In genomic region chr12:116534341-116535121, GRCh38 we compare ENCODE assay signal across 8 cellular contexts. TPM values are rescaled to one million over a fixed set of nuclear protein-coding genes. Genes with fewer than 3 reads are reported as not detected.
DNase-seq lines count a peak whose midpoint lies in the region; ATAC-seq, FAIRE-seq and TF ChIP-seq lines count a peak whose summit lies in the region.

No MANE protein-coding gene starts in this region.

- H3K9me3 Mint-ChIP-seq in CD8-positive, alpha-beta memory T cell = no peaks in the 10 kb centered on the region
- H3K9me3 Mint-ChIP-seq in brain = peaks cover 0 to 3% (median 0%) of the 10 kb centered on the region in 5 experiments

- no peak for FAIRE-seq in HepG2 (lab: Jason Lieb, UNC)

- TF ChIP-seq CTCF in brain (conservative IDR thresholded peaks at IDR 0.05) (no peak), HepG2 (CRISPR knock-in tag; IDR thresholded peaks at IDR 0.05) (no peak), thoracic aorta (IDR thresholded peaks at IDR 0.05) (no peak)

- peaks cover 25 to 43% (median 35%) of the 10 kb centered on the region in 3 donors for H3K4me1 Mint-ChIP-seq in CD8-positive, alpha-beta memory T cell
- H3K4me1 Mint-ChIP-seq in brain = peaks cover 56% of the 10 kb centered on the region

- peak overlapping the region; percentile 19; the same call in 1 of the 2 replicates for H3K4me2 ChIP-seq in HepG2 (ENCODE audit: low read depth, low read length)

- H3K79me2 ChIP-seq in HepG2 (ENCODE audit: insufficient read depth, low read length) = no peaks in the 10 kb centered on the region

- POLR2A ChIA-PET in CD8-positive, alpha-beta memory T cell (lab: Charles Lee) = interaction anchor here (1.6 kb wide), 1 partner anchor 25 kb away, joined by 9 read pairs; the partner anchor contains the start of gene MAP1LC3B2
- POLR2A ChIA-PET in HepG2 (lab: Yijun Ruan, JAX) = no interaction called here

- WGBS in HepG2 (ENCODE audit: low lambda C conversion rate) = 15% methylated on average over 25 of the region's 27 CpGs

- no peak overlapping the region for H2AFZ ChIP-seq in HepG2 (ENCODE audit: low read length)

- BruUV-seq in HepG2 (replicated peaks; lab: Mats Ljungman, UMichigan) = no TSS peak

- no peak for TF ChIP-seq EP300 in HepG2 (IDR thresholded peaks at IDR 0.05; ENCODE audit: low read depth in 2 of 2, low read length in 2 of 2)
- TF ChIP-seq EP300 in HepG2 (CRISPR knock-in tag; IDR thresholded peaks at IDR 0.05; ENCODE audit: borderline replicate concordance) = no peak

- no peaks in the 10 kb centered on the region for H3K27me3 ChIP-seq in CD8-positive, alpha-beta memory T cell (ENCODE audit: insufficient read depth, low read length, poor library complexity, severe bottlenecking)
- no peaks in the 10 kb centered on the region for H3K27me3 ChIP-seq in MG63
- peaks cover 8 to 60% of the 10 kb centered on the region in 2 experiments; a peak in 4 of 5 replicates for H3K27me3 ChIP-seq in HepG2 (ENCODE audit: control insufficient read depth in 1 of 2, insufficient read depth in 2 of 2, low read length in 2 of 2)
- no peaks in the 10 kb centered on the region for H3K27me3 ChIP-seq in thoracic aorta (replicated peaks; ENCODE audit: insufficient read depth)

- H3K9me3 ChIP-seq in CD8-positive, alpha-beta memory T cell (ENCODE audit: low read length) = no peaks in the 10 kb centered on the region
- H3K9me3 ChIP-seq in MG63 (no peaks in the 10 kb centered on the region), HepG2 (ENCODE audit: low read length) (no peaks in the 10 kb centered on the region), thoracic aorta (no peaks in the 10 kb centered on the region)

- no peak overlapping the region for H3K27ac ChIP-seq in CD8-positive, alpha-beta memory T cell (ENCODE audit: low read depth, low read length)
- H3K27ac ChIP-seq in HepG2 (ENCODE audit: extremely low read length, insufficient read depth, low read length) (no peak overlapping the region), thoracic aorta (peak overlapping the region; percentile 6 to 31)

- no peak for TF ChIP-seq RAD21 in HepG2 (CRISPR knock-in tag; IDR thresholded peaks at IDR 0.05)

- no peaks in the 10 kb centered on the region for H3K36me3 Mint-ChIP-seq in CD8-positive, alpha-beta memory T cell
- H3K36me3 Mint-ChIP-seq in brain = peaks cover 3% of the 10 kb centered on the region

- no peak for DNase-seq in CD8-positive, alpha-beta memory T cell
- DNase-seq in MG63 = no peak
- no peak for DNase-seq in HepG2 (ENCODE audit: low spot score)
- no peak for DNase-seq in thoracic aorta (ENCODE audit: low spot score)
- DNase-seq in NCI-H146 (lab: John Stamatoyannopoulos, UW) = no peak

- peaks cover 11% of the 10 kb centered on the region for H3K4me1 ChIP-seq in CD8-positive, alpha-beta memory T cell (ENCODE audit: insufficient read depth, low read length)
- peaks cover 10% of the 10 kb centered on the region for H3K4me1 ChIP-seq in HepG2 (ENCODE audit: insufficient read depth, low read length)
- peaks cover 8 to 36% of the 10 kb centered on the region in 2 donors for H3K4me1 ChIP-seq in thoracic aorta (ENCODE audit: control insufficient read depth in 1 of 2, low read depth in 2 of 2)

- no peak for TF ChIP-seq POLR2A in HepG2 (IDR thresholded peaks at IDR 0.05; ENCODE audit: insufficient read depth in 1 of 2, low read depth in 2 of 2, low read length in 2 of 2)

- no peaks in the 10 kb centered on the region for H4K20me1 ChIP-seq in HepG2 (ENCODE audit: insufficient read depth, low read length)

- H3K4me3 ChIP-seq in CD8-positive, alpha-beta memory T cell (ENCODE audit: low read length) = peak overlapping the region; percentile 78
- H3K4me3 ChIP-seq in MG63 = peak overlapping the region; percentile 44
- no peak overlapping the region; a peak in 2 of 6 replicates for H3K4me3 ChIP-seq in HepG2 (replicated peaks in 1 of 3; ENCODE audit: insufficient read depth in 1 of 3, low read depth in 2 of 3, low read length in 3 of 3)
- H3K4me3 ChIP-seq in thoracic aorta = peak overlapping the region; percentile 78

- CTCF ChIA-PET in CD8-positive, alpha-beta memory T cell (lab: Charles Lee) = interaction anchor here (1.4 kb wide), 1 partner anchor 72 kb away, joined by 5 read pairs; no protein-coding TSS in a partner anchor
- CTCF ChIA-PET in HepG2 (lab: Yijun Ruan, JAX; ENCODE audit: low intra/inter-chr PET ratio, low total read pairs) = no interaction called here

- in situ Hi-C loops in HepG2 (cut with HindIII; ENCODE audit: extremely low pct_ligation_motif_present, low pct_unique_long_range_greater_than_20kb) = no loop called here

- intact Hi-C loops in HepG2 (cut with micrococcal nuclease; ENCODE audit: unreplicated experiment) = no loop called here

- H3K27ac Mint-ChIP-seq in CD8-positive, alpha-beta memory T cell = peak overlapping the region in 4 of 8 donors; percentile 58 to 87 (median 73)
- peak overlapping the region; percentile 86 to 95 (median 90) for H3K27ac Mint-ChIP-seq in brain

- no peak overlapping the region for H3K9ac ChIP-seq in HepG2 (ENCODE audit: insufficient read depth, low read depth, low read length)

- H3K4me3 Mint-ChIP-seq in CD8-positive, alpha-beta memory T cell = peak overlapping the region; percentile 80 to 93 (median 87)
- peak overlapping the region; percentile 85 to 99 (median 89) for H3K4me3 Mint-ChIP-seq in brain

- H3K27me3 Mint-ChIP-seq in CD8-positive, alpha-beta memory T cell = peaks cover 0 to 5% of the 10 kb centered on the region in 2 donors
- peaks cover 7% of the 10 kb centered on the region for H3K27me3 Mint-ChIP-seq in brain

- H3K36me3 ChIP-seq in CD8-positive, alpha-beta memory T cell (ENCODE audit: insufficient read depth, low read length) = no peaks in the 10 kb centered on the region
- H3K36me3 ChIP-seq in MG63 (no peaks in the 10 kb centered on the region), HepG2 (replicated peaks in 1 of 2; ENCODE audit: control insufficient read depth in 1 of 2, insufficient read depth in 2 of 2, low read length in 2 of 2) (no peaks in the 10 kb centered on the region), thoracic aorta (no peaks in the 10 kb centered on the region)

- ATAC-seq in HepG2 (no peak), thoracic aorta (ENCODE audit: insufficient number of reproducible peaks, low FRiP score, low read depth) (no peak), HG03457 (IDR thresholded peaks at IDR 0.05; ENCODE audit: unreplicated experiment) (no peak), HG03342 (IDR thresholded peaks at IDR 0.05; ENCODE audit: unreplicated experiment) (no peak)

TF ChIP-seq in HepG2, 621 proteins besides CTCF, POLR2A, EP300 and RAD21:
- TF ChIP-seq ZNF629 (CRISPR knock-in tag; conservative IDR thresholded peaks at IDR 0.05) (peak; percentile 78), CBX5 (CRISPR knock-in tag; IDR thresholded peaks at IDR 0.05; ENCODE audit: borderline replicate concordance) (no peak)

RNA-seq across cellular contexts. Expression of gene MAP1LC3B2, which starts 24.6 kb away (rescaled TPM):
- 1 to 10 TPM in 1 of 2 experiments, under 1 TPM in 1; 0.96 to 1.7 TPM for total RNA-seq in CD8-positive, alpha-beta memory T cell
- polyA plus RNA-seq in CD8-positive, alpha-beta memory T cell = 5.8 TPM
- total RNA-seq in MG63 (2014; rRNA removed; shearing (Covaris generic); ENCODE audit: low replicate concordance) = 0.26 TPM in 1 of 2 replicates, not detected in the other
- polyA plus RNA-seq in brain (ENCODE audit: insufficient read depth, low read depth, low replicate concordance) (4.2 TPM), HepG2 (2011; rRNA removed) (2.1 and 2.2 TPM in 2 replicates)
- total RNA-seq in HepG2 (2016; rRNA removed; fragmentation: Illumina TruSeq; extraction: Trizol) (0.60 and 0.70 TPM in 2 replicates), thoracic aorta (1 to 10 TPM in 1 of 2 donors, not detected in 1; 1.5 TPM)
- total RNA-seq in HepG2 (2016; cell fraction: cytosol; rRNA removed; fragmentation: Illumina TruSeq; extraction: Trizol; ENCODE audit: low read depth) = 0.62 TPM in 1 of 2 replicates, not detected in the other
- 0.84 and 0.98 TPM in 2 replicates for total RNA-seq in HepG2 (2016; cell fraction: insoluble cytoplasmic fraction; rRNA removed; fragmentation: Illumina TruSeq; extraction: Trizol)
- not detected in 2 replicates for total RNA-seq in HepG2 (2016; cell fraction: membrane; rRNA removed; fragmentation: Illumina TruSeq; extraction: Trizol)
- 0.81 TPM in 1 of 2 replicates, not detected in the other for total RNA-seq in HepG2 (2016; cell fraction: nucleus; rRNA removed; fragmentation: Illumina TruSeq; extraction: Trizol)
- polyA plus RNA-seq in HepG2 (2011; cell fraction: cytosol; rRNA removed) = 0.27 and 1.1 TPM in 2 replicates
- polyA plus RNA-seq in HepG2 (2011; cell fraction: nucleus; rRNA removed) = 0.38 TPM in 1 of 2 replicates, not detected in the other
- polyA plus RNA-seq in HepG2 (2012) = 6.8 and 8.0 TPM in 2 replicates
- 0.40 and 1.3 TPM in 2 replicates for polyA plus RNA-seq in HepG2 (2016; cell fraction: cytosol; fragmentation: Illumina TruSeq; extraction: Trizol; ENCODE audit: low read depth)
- 2.8 and 3.3 TPM in 2 replicates for polyA plus RNA-seq in HepG2 (2016; cell fraction: insoluble cytoplasmic fraction; fragmentation: Illumina TruSeq; extraction: Trizol; ENCODE audit: low read depth)
- polyA plus RNA-seq in HepG2 (2016; cell fraction: membrane; fragmentation: Illumina TruSeq; extraction: Trizol; ENCODE audit: low read depth) = 0.83 and 1.4 TPM in 2 replicates
- polyA plus RNA-seq in HepG2 (2016; cell fraction: nucleus; fragmentation: Illumina TruSeq; extraction: Trizol; ENCODE audit: insufficient read depth, low read depth) = 1.6 and 1.9 TPM in 2 replicates
- polyA minus RNA-seq in HepG2 (2011; rRNA and poly(A)+ RNA removed; ENCODE audit: low replicate concordance) = 0.46 and 0.84 TPM in 2 replicates
- polyA minus RNA-seq in HepG2 (2011; cell fraction: cytosol; rRNA and poly(A)+ RNA removed) = not detected in 2 replicates
- polyA minus RNA-seq in HepG2 (2011; cell fraction: nucleus; rRNA and poly(A)+ RNA removed) = not detected in 2 replicates

Comparison
In these comparisons a context has a peak if more than half of its experiments do, and no peak if none do; other contexts are left out.
1. H3K27ac ChIP-seq: peak in thoracic aorta (2 of 2); none in CD8-positive, alpha-beta memory T cell (single experiment) and HepG2 (single experiment).
2. H3K4me3 ChIP-seq: peak in CD8-positive, alpha-beta memory T cell (single experiment), MG63 (single experiment) and thoracic aorta (single experiment); none in HepG2 (0 of 3).